ENCODE assay signal across 9 cellular contexts in the genomic region with DNA sequence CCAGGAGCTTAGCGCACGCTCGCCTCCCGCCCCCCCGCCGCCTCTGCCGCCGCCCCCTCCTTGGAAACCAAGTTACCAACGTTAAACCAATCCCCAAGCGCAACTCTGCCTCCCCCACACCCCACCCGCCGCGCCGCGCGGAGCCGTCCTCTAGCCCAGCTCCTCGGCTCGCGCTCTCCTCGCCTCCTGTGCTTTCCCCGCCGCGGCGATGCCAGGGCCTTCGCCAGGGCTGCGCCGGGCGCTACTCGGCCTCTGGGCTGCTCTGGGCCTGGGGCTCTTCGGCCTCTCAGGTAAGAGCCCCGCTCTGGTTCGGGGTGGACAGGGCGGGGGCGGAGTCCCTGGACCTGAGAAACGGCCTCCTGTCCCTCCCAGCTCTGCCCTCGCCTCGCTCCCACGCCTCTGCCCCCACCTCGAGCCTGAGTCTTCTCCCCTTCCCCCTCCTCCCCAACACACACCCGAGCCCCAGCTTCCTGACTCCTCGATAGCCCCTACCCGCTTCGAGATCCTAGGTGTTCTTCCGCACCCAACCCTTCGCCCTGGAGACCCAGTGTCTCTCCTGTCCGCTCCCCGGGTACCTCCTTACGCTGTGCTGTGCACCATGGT. TPM values are rescaled to one million over a fixed set of nuclear protein-coding genes. Genes with fewer than 3 reads are reported as not detected.
DNase-seq lines count a peak whose midpoint lies in the region; ATAC-seq and TF ChIP-seq lines count a peak whose summit lies in the region.
"Had no signal": no experiment of that assay in that cellular context is flagged by ENCODE, and none has a peak within 500 bp of the region (broad histone marks: within the 10 kb centered on the region; RNA-seq: fewer than 3 reads in every experiment).

A gene with protein sequence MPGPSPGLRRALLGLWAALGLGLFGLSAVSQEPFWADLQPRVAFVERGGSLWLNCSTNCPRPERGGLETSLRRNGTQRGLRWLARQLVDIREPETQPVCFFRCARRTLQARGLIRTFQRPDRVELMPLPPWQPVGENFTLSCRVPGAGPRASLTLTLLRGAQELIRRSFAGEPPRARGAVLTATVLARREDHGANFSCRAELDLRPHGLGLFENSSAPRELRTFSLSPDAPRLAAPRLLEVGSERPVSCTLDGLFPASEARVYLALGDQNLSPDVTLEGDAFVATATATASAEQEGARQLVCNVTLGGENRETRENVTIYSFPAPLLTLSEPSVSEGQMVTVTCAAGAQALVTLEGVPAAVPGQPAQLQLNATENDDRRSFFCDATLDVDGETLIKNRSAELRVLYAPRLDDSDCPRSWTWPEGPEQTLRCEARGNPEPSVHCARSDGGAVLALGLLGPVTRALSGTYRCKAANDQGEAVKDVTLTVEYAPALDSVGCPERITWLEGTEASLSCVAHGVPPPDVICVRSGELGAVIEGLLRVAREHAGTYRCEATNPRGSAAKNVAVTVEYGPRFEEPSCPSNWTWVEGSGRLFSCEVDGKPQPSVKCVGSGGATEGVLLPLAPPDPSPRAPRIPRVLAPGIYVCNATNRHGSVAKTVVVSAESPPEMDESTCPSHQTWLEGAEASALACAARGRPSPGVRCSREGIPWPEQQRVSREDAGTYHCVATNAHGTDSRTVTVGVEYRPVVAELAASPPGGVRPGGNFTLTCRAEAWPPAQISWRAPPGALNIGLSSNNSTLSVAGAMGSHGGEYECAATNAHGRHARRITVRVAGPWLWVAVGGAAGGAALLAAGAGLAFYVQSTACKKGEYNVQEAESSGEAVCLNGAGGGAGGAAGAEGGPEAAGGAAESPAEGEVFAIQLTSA (plus strand): TSS at position 117 of the 603 bp plus-strand sequence. CDS start 92 bp downstream, at position 209.

- peaks cover 4% of the 10 kb centered on the region; the same call in 1 of the 3 replicates for H3K36me3 Mint-ChIP-seq in GM23338 (ENCODE audit: low read depth)
- H3K36me3 Mint-ChIP-seq in T-helper 2 cell treated with Interferon-gamma antibody and Interleukin-4, amounts not matched to agents 5 μg/mL and 100 μg/mL, for 36 hours (ENCODE audit: low read depth), result peaks cover 10% of the 10 kb centered on the region

- ATAC-seq in GM23338 (peak; percentile 1; the same call in 2 of the 3 replicates), GM18867 (IDR thresholded peaks at IDR 0.05; ENCODE audit: unreplicated experiment) (no peak), GM21619 (IDR thresholded peaks at IDR 0.05; ENCODE audit: unreplicated experiment) (no peak), HG03135 (IDR thresholded peaks at IDR 0.05; ENCODE audit: unreplicated experiment) (no peak)

- H3K27ac Mint-ChIP-seq in GM23338, result peak within 1 kb of the TSS; percentile 80; the same call in 1 of the 2 replicates
- peak within 1 kb of the TSS; percentile 77 for H3K27ac Mint-ChIP-seq in T-helper 2 cell treated with Interferon-gamma antibody and Interleukin-4, amounts not matched to agents 5 μg/mL and 100 μg/mL, for 36 hours

- H2AFZ ChIP-seq in GM23338 (peak within 1 kb of the TSS; percentile 98), osteoblast (ENCODE audit: low read length) (peak within 1 kb of the TSS; percentile 62)

- H3K4me3 ChIP-seq in GM23338, result peak within 1 kb of the TSS; percentile 71
- peak within 1 kb of the TSS; percentile 21 to 72 (median 56) for H3K4me3 ChIP-seq in dorsolateral prefrontal cortex
- H3K4me3 ChIP-seq in osteoblast (ENCODE audit: insufficient read depth, low read length), result peak within 1 kb of the TSS; percentile 59

- H3K27me3 Mint-ChIP-seq in GM23338 (ENCODE audit: insufficient read depth, low read depth, poor library complexity), result peaks cover 88% of the 10 kb centered on the region
- peaks cover 58% of the 10 kb centered on the region for H3K27me3 Mint-ChIP-seq in T-helper 2 cell treated with Interferon-gamma antibody and Interleukin-4, amounts not matched to agents 5 μg/mL and 100 μg/mL, for 36 hours (ENCODE audit: low read depth)

- H3K4me1 ChIP-seq in GM23338 (ENCODE audit: insufficient read depth), result peaks cover 24% of the 10 kb centered on the region
- peaks cover 15% of the 10 kb centered on the region for H3K4me1 ChIP-seq in osteoblast (ENCODE audit: insufficient read depth, low read length)

- H3K9me2 ChIP-seq in GM23338 (ENCODE audit: insufficient read depth), result no peaks in the 10 kb centered on the region

- H3K27me3 ChIP-seq in GM23338 (ENCODE audit: insufficient read depth) (peaks cover 91% of the 10 kb centered on the region), dorsolateral prefrontal cortex (peaks cover 0 to 85% (median 72%) of the 10 kb centered on the region in 45 donors), osteoblast (ENCODE audit: insufficient read depth, low read length) (peaks cover 75% of the 10 kb centered on the region)

- DNase-seq in GM23338 (ENCODE audit: low spot score) (peak; percentile 47), dorsolateral prefrontal cortex (peak in 6 of 10 donors; percentile 49 to 73 (median 59)), osteoblast (ENCODE audit: insufficient read length, low spot score, missing footprints) (peak; percentile 92)
- peak; percentile 35 for DNase-seq in T-helper 2 cell treated with Interferon-gamma antibody and Interleukin-4, amounts not matched to agents 5 μg/mL and 100 μg/mL, for 36 hours (ENCODE audit: low spot score)

- peak within 1 kb of the TSS; percentile 87 for H3K27ac ChIP-seq in 22Rv1
- no peak within 1 kb of the TSS for H3K27ac ChIP-seq in GM23338 (ENCODE audit: low read depth)
- H3K27ac ChIP-seq in dorsolateral prefrontal cortex, result peak within 1 kb of the TSS in 35 of 59 donors; percentile 28 to 86 (median 62)
- no peak within 1 kb of the TSS for H3K27ac ChIP-seq in osteoblast (ENCODE audit: low read depth, low read length)
- H3K27ac ChIP-seq: epithelial cell of prostate had no signal

- no peaks in the 10 kb centered on the region for H3K79me2 ChIP-seq in GM23338 (replicated peaks; ENCODE audit: insufficient read depth)
- H3K79me2 ChIP-seq in osteoblast (ENCODE audit: insufficient read depth, low read length), result no peaks in the 10 kb centered on the region

- intact Hi-C loops in dorsolateral prefrontal cortex (cut with DNase I), result no loop called here

- H3K9me3 Mint-ChIP-seq in GM23338, result peaks cover 3% of the 10 kb centered on the region; the same call in 1 of the 3 replicates
- no peaks in the 10 kb centered on the region for H3K9me3 Mint-ChIP-seq in T-helper 2 cell treated with Interferon-gamma antibody and Interleukin-4, amounts not matched to agents 5 μg/mL and 100 μg/mL, for 36 hours

- H3K4me3 Mint-ChIP-seq in GM23338, result peak within 1 kb of the TSS; percentile 77
- peak within 1 kb of the TSS; percentile 87 for H3K4me3 Mint-ChIP-seq in T-helper 2 cell treated with Interferon-gamma antibody and Interleukin-4, amounts not matched to agents 5 μg/mL and 100 μg/mL, for 36 hours

- H3F3A ChIP-seq in GM23338 (replicated peaks; ENCODE audit: low read depth), result peaks cover 19% of the 10 kb centered on the region; the same call in 1 of the 2 replicates

- TF ChIP-seq CTCF in 22Rv1 (IDR thresholded peaks at IDR 0.05) (no peak), GM23338 (conservative IDR thresholded peaks at IDR 0.05; ENCODE audit: low read depth in 2 of 2) (no peak), dorsolateral prefrontal cortex (IDR thresholded peaks at IDR 0.05 in 54 of 56, conservative IDR thresholded peaks at IDR 0.05 in 2 of 56; ENCODE audit: low read depth in 1 of 56, partially characterized antibody in 56 of 56) (no peak), osteoblast (IDR thresholded peaks at IDR 0.05; ENCODE audit: extremely low read depth, low read depth, low read length) (no peak)

- no peaks in the 10 kb centered on the region for H3K9me3 ChIP-seq in osteoblast (ENCODE audit: low read depth, low read length)

- H4K20me1 ChIP-seq in GM23338 (replicated peaks; ENCODE audit: insufficient read depth) (no peaks in the 10 kb centered on the region; the same call in 1 of the 2 replicates), osteoblast (ENCODE audit: insufficient read depth, low read length) (peaks cover 5% of the 10 kb centered on the region)

- H3K4me2 ChIP-seq in GM23338 (peak within 1 kb of the TSS; percentile 94), osteoblast (ENCODE audit: insufficient read depth, low read length) (peak within 1 kb of the TSS; percentile 77)

- H3K36me3 ChIP-seq in GM23338 (ENCODE audit: insufficient read depth) (no peaks in the 10 kb centered on the region), osteoblast (ENCODE audit: insufficient read depth, low read length) (no peaks in the 10 kb centered on the region)

- peaks cover 33% of the 10 kb centered on the region for H3K4me1 Mint-ChIP-seq in GM23338
- peaks cover 60% of the 10 kb centered on the region for H3K4me1 Mint-ChIP-seq in T-helper 2 cell treated with Interferon-gamma antibody and Interleukin-4, amounts not matched to agents 5 μg/mL and 100 μg/mL, for 36 hours (ENCODE audit: low read depth)

TF ChIP-seq in GM23338, 12 proteins besides CTCF, POLR2A, EP300 and RAD21 (continues in another document):
- no peak for TF ChIP-seq CREB1 (CRISPR knock-in tag; IDR thresholded peaks at IDR 0.05; ENCODE audit: low read depth)
- peak; percentile 58 for TF ChIP-seq EZH2 (IDR thresholded peaks at IDR 0.05; ENCODE audit: low read depth, unreplicated experiment)
- no peak for TF ChIP-seq ZNF331 (CRISPR knock-in tag; IDR thresholded peaks at IDR 0.05; ENCODE audit: low read depth)
- TF ChIP-seq ETS1 (IDR thresholded peaks at IDR 0.05), result no peak
- no peak for TF ChIP-seq ZNF114 (CRISPR knock-in tag; IDR thresholded peaks at IDR 0.05)

RNA-seq across cellular contexts. Expression of the gene that starts here (rescaled TPM):
- total RNA-seq in GM23338 (2014; rRNA removed; shearing (Covaris generic)), result 2.7 and 4.6 TPM in 2 replicates
- polyA plus RNA-seq in GM23338 (2016; fragmentation: Nextera tagmentation; extraction: Ambion mirVana), result 0.47 and 0.78 TPM in 2 replicates
- total RNA-seq in dorsolateral prefrontal cortex, result 100 to 1,000 TPM in 1 of 120 experiments, 10 to 100 TPM in 119; 21.8 to 112 (median 61.0) TPM
- total RNA-seq in osteoblast, result under 0.01 TPM in 1 of 2 replicates, not detected in the other

Comparison
In these comparisons a context has a peak if more than half of its experiments do, and no peak if none do; other contexts are left out.
1. Peak in DNase-seq, H3K4me3 ChIP-seq and H3K4me2 ChIP-seq in osteoblast; RNA of the gene not detected or under 1 TPM.
2. H3K27ac ChIP-seq: peak in 22Rv1 (single experiment) and dorsolateral prefrontal cortex (35 of 59); none in GM23338 (single experiment) and osteoblast (single experiment).
3. DNase-seq: peak in every context shown above with its lines; median percentile 92 in osteoblast; 59 in dorsolateral prefrontal cortex; 47 in GM23338; 35 in T-helper 2 cell treated with Interferon-gamma antibody and Interleukin-4, amounts not matched to agents 5 μg/mL and 100 μg/mL, for 36 hours.
4. Peak in every context shown above with its lines, with median percentiles within 50 percentile points of each other: H3K4me3 ChIP-seq.